Comparison of ENCODE assay signal across 1 cellular context in the genomic region with DNA sequence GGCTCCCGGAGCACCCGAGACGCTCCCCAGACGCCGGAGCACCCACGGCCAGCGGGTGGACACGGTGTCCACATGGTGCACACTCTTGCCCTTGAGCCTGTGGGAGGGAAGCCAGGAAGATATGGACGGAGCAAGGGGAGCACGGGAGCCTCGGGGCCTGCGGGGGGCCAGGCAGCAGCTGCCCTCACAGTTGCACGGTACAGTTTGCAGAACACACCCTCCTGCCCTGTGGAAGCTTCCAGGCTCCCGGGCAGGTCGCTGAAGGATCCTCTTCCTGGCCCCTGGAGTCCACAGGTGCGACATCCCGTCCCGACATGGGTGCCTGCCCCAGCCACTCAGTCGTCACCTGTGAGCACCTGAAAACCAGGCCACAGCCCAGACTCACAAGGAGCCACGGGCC.
TF ChIP-seq lines count a peak whose summit lies in the region.

No MANE protein-coding gene starts in this region.

TF ChIP-seq in SK-N-SH treated with all-trans-retinoic acid at 6 μM for 48 hours, 23 proteins besides CTCF, POLR2A, EP300 and RAD21 (continued from another document):
- TF ChIP-seq TSHZ2 (CRISPR knock-in tag; IDR thresholded peaks at IDR 0.05) = no peak
- TF ChIP-seq TCF4 (CRISPR knock-in tag; IDR thresholded peaks at IDR 0.05; ENCODE audit: borderline replicate concordance) = no peak
- no peak for TF ChIP-seq SNAI2 (CRISPR knock-in tag; IDR thresholded peaks at IDR 0.05)
TF ChIP-seq in SK-N-SH treated with all-trans-retinoic acid at 6 μM for 48 hours: peak in this region for 0.
